ENCODE assay signal across 27 cellular contexts in genomic region chr11:131425285-131425684, GRCh38. TPM values are rescaled to one million over a fixed set of nuclear protein-coding genes. Genes with fewer than 3 reads are reported as not detected.
DNase-seq lines count a peak whose midpoint lies in the region; ATAC-seq, FAIRE-seq and TF ChIP-seq lines count a peak whose summit lies in the region.
"Had no signal": no experiment of that assay in that cellular context is flagged by ENCODE, and none has a peak within 500 bp of the region (broad histone marks: within the 10 kb centered on the region; RNA-seq: fewer than 3 reads in every experiment).

No MANE protein-coding gene starts in this region.

- peak; percentile 62 for ATAC-seq in HepG2
- peak; percentile 60 to 91 (median 82) for ATAC-seq in pancreas
- ATAC-seq: GM12878 had no signal

- TF ChIP-seq EP300 in HepG2 (IDR thresholded peaks at IDR 0.05; ENCODE audit: low read depth in 2 of 2, low read length in 2 of 2) = no peak
- no peak for TF ChIP-seq EP300 in HepG2 (CRISPR knock-in tag; IDR thresholded peaks at IDR 0.05; ENCODE audit: borderline replicate concordance)
- TF ChIP-seq EP300 in stomach (IDR thresholded peaks at IDR 0.05) = no peak

- intact Hi-C loops in HepG2 (cut with micrococcal nuclease; ENCODE audit: unreplicated experiment) (no loop called here), pancreas (cut with DNase I) (no loop called here), stomach (cut with DNase I; ENCODE audit: low total_unique reads) (no loop called here)

- 0% methylated on average over 5 of the region's 5 CpGs for WGBS in HepG2 (ENCODE audit: low lambda C conversion rate)
- WGBS in pancreas, 2 donors = 11 to 17% methylated on average over 5 of the region's 5 CpGs
- WGBS in stomach, 5 donors = 28 to 55% (median 30%) methylated on average over 5 of the region's 5 CpGs

- no peak for TF ChIP-seq RAD21 in HepG2 (CRISPR knock-in tag; IDR thresholded peaks at IDR 0.05)

- no peaks in the 10 kb centered on the region for H3K36me3 ChIP-seq in HepG2 (replicated peaks in 1 of 2; ENCODE audit: control insufficient read depth in 1 of 2, insufficient read depth in 2 of 2, low read length in 2 of 2)
- no peaks in the 10 kb centered on the region for H3K36me3 ChIP-seq in pancreas
- no peaks in the 10 kb centered on the region for H3K36me3 ChIP-seq in stomach
- H3K36me3 ChIP-seq: BE2C, BLaER1 had no signal

- no peak for TF ChIP-seq CTCF in HepG2 (CRISPR knock-in tag; IDR thresholded peaks at IDR 0.05)
- no peak for TF ChIP-seq CTCF in pancreas (IDR thresholded peaks at IDR 0.05)
- TF ChIP-seq CTCF in stomach (IDR thresholded peaks at IDR 0.05) = no peak

- no peak overlapping the region for H2AFZ ChIP-seq in HepG2 (ENCODE audit: low read length)

- H3K4me2 ChIP-seq in HepG2 (ENCODE audit: low read depth, low read length) = no peak overlapping the region
- H3K4me2 ChIP-seq: BLaER1 had no signal

- no TSS peak for BruUV-seq in HepG2 (replicated peaks; lab: Mats Ljungman, UMichigan)

- DNase-seq in HepG2 (ENCODE audit: low spot score) (peak; percentile 14), pancreas (peak in 2 of 6 donors; percentile 56 to 65), stomach (peak; percentile 42), caudate nucleus (lab: John Stamatoyannopoulos, UW) (no peak), Kasumi-1 (lab: John Stamatoyannopoulos, UW) (no peak), dermis blood vessel endothelial cell (no peak)
- DNase-seq: 8988T; ACHN; BE2C; C1 segment of cervical spinal cord; CD4-positive, alpha-beta memory T cell; CD4-positive, CD25-positive, alpha-beta regulatory T cell; CD8-positive, alpha-beta memory T cell; COR-L47; DMS 273 treated with DMSO at 0.1 percent for 48 hours; DMS153; DMS53; DMS79; DND-41; EL; GDM1 had no signal

- in situ Hi-C loops in HepG2 (cut with HindIII; ENCODE audit: extremely low pct_ligation_motif_present, low pct_unique_long_range_greater_than_20kb) = no loop called here

- POLR2A ChIA-PET in HepG2 (lab: Yijun Ruan, JAX) = no interaction called here

- H3K4me1 ChIP-seq in HepG2 (ENCODE audit: insufficient read depth, low read length) = no peaks in the 10 kb centered on the region; the same call in 1 of the 2 replicates
- peaks cover 0 to 16% (median 0%) of the 10 kb centered on the region in 3 donors for H3K4me1 ChIP-seq in pancreas
- peaks cover 0 to 6% (median 0%) of the 10 kb centered on the region in 4 donors for H3K4me1 ChIP-seq in stomach
- H3K4me1 ChIP-seq: BE2C, BLaER1 had no signal

- no peak overlapping the region for H3K9ac ChIP-seq in HepG2 (ENCODE audit: insufficient read depth, low read depth, low read length)
- H3K9ac ChIP-seq: BLaER1 had no signal

- no peaks in the 10 kb centered on the region for H3K79me2 ChIP-seq in HepG2 (ENCODE audit: insufficient read depth, low read length)

- H4K20me1 ChIP-seq in HepG2 (ENCODE audit: insufficient read depth, low read length) = no peaks in the 10 kb centered on the region
- H4K20me1 ChIP-seq: BLaER1 had no signal

- CTCF ChIA-PET in HepG2 (lab: Yijun Ruan, JAX; ENCODE audit: low intra/inter-chr PET ratio, low total read pairs) = no interaction called here

- FAIRE-seq in HepG2 (lab: Jason Lieb, UNC) (no peak), pancreas (lab: Jason Lieb, UNC) (no peak)
- FAIRE-seq: A204.1, GM12878, GM12892, GM18507 had no signal

- no peak for TF ChIP-seq POLR2A in HepG2 (IDR thresholded peaks at IDR 0.05; ENCODE audit: insufficient read depth in 1 of 2, low read depth in 2 of 2, low read length in 2 of 2)
- no peak for TF ChIP-seq POLR2A in stomach (IDR thresholded peaks at IDR 0.05)

- no peaks in the 10 kb centered on the region for H3K9me3 ChIP-seq in HepG2 (ENCODE audit: low read length)
- no peaks in the 10 kb centered on the region for H3K9me3 ChIP-seq in pancreas
- no peaks in the 10 kb centered on the region for H3K9me3 ChIP-seq in stomach
- H3K9me3 ChIP-seq: BE2C, BLaER1 had no signal

- H3K27me3 ChIP-seq in HepG2 (ENCODE audit: control insufficient read depth in 1 of 2, insufficient read depth in 2 of 2, low read length in 2 of 2) = 0 out of 5 replicates have a peak, but pooled peaks cover 0 to 2% of the 10 kb centered on the region in 2 experiments
- H3K27me3 ChIP-seq in pancreas = no peaks in the 10 kb centered on the region
- H3K27me3 ChIP-seq in stomach = no peaks in the 10 kb centered on the region
- H3K27me3 ChIP-seq: BE2C had no signal

- H3K4me3 ChIP-seq in HepG2 (replicated peaks in 1 of 3; ENCODE audit: insufficient read depth in 1 of 3, low read depth in 2 of 3, low read length in 3 of 3) = no peak overlapping the region
- H3K4me3 ChIP-seq in pancreas = no peak overlapping the region
- H3K4me3 ChIP-seq in stomach = no peak overlapping the region
- H3K4me3 ChIP-seq: BLaER1, GM12878 had no signal

- H3K27ac ChIP-seq in HepG2 (ENCODE audit: extremely low read length, insufficient read depth, low read length) = no peak overlapping the region
- peak overlapping the region in 1 of 4 donors; percentile 28 for H3K27ac ChIP-seq in pancreas
- no peak overlapping the region for H3K27ac ChIP-seq in stomach
- H3K27ac ChIP-seq in caudate nucleus (ENCODE audit: low read depth, low read length) = no peak overlapping the region
- H3K27ac ChIP-seq: BLaER1 had no signal

TF ChIP-seq in HepG2, 621 proteins besides CTCF, POLR2A, EP300 and RAD21 (continues in another document):
- TF ChIP-seq TARDBP (CRISPR knock-in tag; IDR thresholded peaks at IDR 0.05) (no peak), SMAD1 (CRISPR knock-in tag; IDR thresholded peaks at IDR 0.05; ENCODE audit: borderline replicate concordance, low read depth) (no peak), RARA (CRISPR knock-in tag; IDR thresholded peaks at IDR 0.05) (no peak), ZNF230 (CRISPR knock-in tag; IDR thresholded peaks at IDR 0.05) (no peak), HNF4A (CRISPR knock-in tag; IDR thresholded peaks at IDR 0.05) (peak; percentile 46), SRF (IDR thresholded peaks at IDR 0.05; ENCODE audit: low read depth, low read length) (no peak), REST (IDR thresholded peaks at IDR 0.05; ENCODE audit: borderline replicate concordance in 1 of 2, low read depth in 1 of 2, low read length in 2 of 2) (no peak)

RNA-seq across cellular contexts. Expression of gene NTM, which starts 54.9 kb away (rescaled TPM):
- not detected in 2 replicates for total RNA-seq in HepG2 (2016; rRNA removed; fragmentation: Illumina TruSeq; extraction: Trizol)
- total RNA-seq in HepG2 (2016; cell fraction: cytosol; rRNA removed; fragmentation: Illumina TruSeq; extraction: Trizol; ENCODE audit: low read depth) = not detected in 2 replicates
- total RNA-seq in HepG2 (2016; cell fraction: insoluble cytoplasmic fraction; rRNA removed; fragmentation: Illumina TruSeq; extraction: Trizol) = not detected in 2 replicates
- not detected in 2 replicates for total RNA-seq in HepG2 (2016; cell fraction: membrane; rRNA removed; fragmentation: Illumina TruSeq; extraction: Trizol)
- not detected in 2 replicates for total RNA-seq in HepG2 (2016; cell fraction: nucleus; rRNA removed; fragmentation: Illumina TruSeq; extraction: Trizol)
- polyA plus RNA-seq in HepG2 (2011; rRNA removed) = not detected in 2 replicates
- polyA plus RNA-seq in HepG2 (2011; cell fraction: cytosol; rRNA removed) = not detected in 2 replicates
- polyA plus RNA-seq in HepG2 (2011; cell fraction: nucleus; rRNA removed) = not detected in 2 replicates
- polyA plus RNA-seq in HepG2 (2012) = not detected in 2 replicates
- polyA plus RNA-seq in HepG2 (2016; cell fraction: cytosol; fragmentation: Illumina TruSeq; extraction: Trizol; ENCODE audit: low read depth) = not detected in 2 replicates
- polyA plus RNA-seq in HepG2 (2016; cell fraction: insoluble cytoplasmic fraction; fragmentation: Illumina TruSeq; extraction: Trizol; ENCODE audit: low read depth) = not detected in 2 replicates
- polyA plus RNA-seq in HepG2 (2016; cell fraction: membrane; fragmentation: Illumina TruSeq; extraction: Trizol; ENCODE audit: low read depth) = not detected in 2 replicates
- polyA plus RNA-seq in HepG2 (2016; cell fraction: nucleus; fragmentation: Illumina TruSeq; extraction: Trizol; ENCODE audit: insufficient read depth, low read depth) = not detected in 2 replicates
- polyA minus RNA-seq in HepG2 (2011; rRNA and poly(A)+ RNA removed; ENCODE audit: low replicate concordance) = not detected in 2 replicates
- not detected in 2 replicates for polyA minus RNA-seq in HepG2 (2011; cell fraction: cytosol; rRNA and poly(A)+ RNA removed)
- not detected in 2 replicates for polyA minus RNA-seq in HepG2 (2011; cell fraction: nucleus; rRNA and poly(A)+ RNA removed)
- 1 to 10 TPM in 2 of 6 donors, under 1 TPM in 4; 0.12 to 4.4 (median 0.67) TPM for total RNA-seq in pancreas
- under 1 TPM; 0.04 to 0.45 TPM for polyA plus RNA-seq in pancreas
- 1 to 10 TPM in 2 of 5 donors, not detected in 3; 1.3 to 8.4 TPM for total RNA-seq in stomach
- 1 to 10 TPM in 1 of 3 donors, under 1 TPM in 2; 0.50 to 2.9 (median 0.70) TPM for polyA plus RNA-seq in stomach
- total RNA-seq in dermis blood vessel endothelial cell = 0.09 and 0.51 TPM in 2 replicates
- total RNA-seq: CD4-positive, alpha-beta memory T cell; CD4-positive, CD25-positive, alpha-beta regulatory T cell; CD8-positive, alpha-beta memory T cell; GM12878 had no signal
- polyA plus RNA-seq: CD14-positive monocyte; CD4-positive, alpha-beta memory T cell; CD8-positive, alpha-beta memory T cell; GM12878 had no signal

Comparison
In these comparisons a context has a peak if more than half of its experiments do, and no peak if none do; other contexts are left out.
1. DNase-seq: peak in HepG2 (single experiment) and stomach (single experiment); none in caudate nucleus (0 of 61), Kasumi-1 (0 of 2) and dermis blood vessel endothelial cell (single experiment).